Comparison of ENCODE assay signal across 23 cellular contexts in genomic region chr17:63926164-63926563, GRCh38. TPM values are rescaled to one million over a fixed set of nuclear protein-coding genes. Genes with fewer than 3 reads are reported as not detected.
DNase-seq lines count a peak whose midpoint lies in the region; ATAC-seq and TF ChIP-seq lines count a peak whose summit lies in the region.
"Had no signal": no experiment of that assay in that cellular context is flagged by ENCODE, and none has a peak within 500 bp of the region (broad histone marks: within the 10 kb centered on the region; RNA-seq: fewer than 3 reads in every experiment).

No MANE protein-coding gene starts in this region.

- no peaks in the 10 kb centered on the region for H3K36me3 ChIP-seq in DND-41 (ENCODE audit: insufficient read depth, low read length)
- no peaks in the 10 kb centered on the region for H3K36me3 ChIP-seq in colonic mucosa
- H3K36me3 ChIP-seq: MG63, SJSA1 had no signal

- H3K9ac ChIP-seq in DND-41 (ENCODE audit: low read depth, low read length) (no peak overlapping the region), colonic mucosa (ENCODE audit: low read depth in 2 of 2, low read length in 2 of 2) (no peak overlapping the region)

- H3K4me3 ChIP-seq in DND-41 (ENCODE audit: low read depth in 1 of 2, low read length in 2 of 2) (no peak overlapping the region), colonic mucosa (no peak overlapping the region)
- H3K4me3 ChIP-seq: MG63, SJSA1 had no signal

- H3K27me3 ChIP-seq in DND-41 (ENCODE audit: insufficient read depth, low read length, poor library complexity) = no peaks in the 10 kb centered on the region
- H3K27me3 ChIP-seq in colonic mucosa = no peaks in the 10 kb centered on the region
- H3K27me3 ChIP-seq: MG63, SJSA1 had no signal

- H3K4me1 Mint-ChIP-seq in memory B cell = peaks cover 49% of the 10 kb centered on the region

- DNase-seq in DND-41 = no peak
- DNase-seq in NAMALWA (ENCODE audit: low spot score) = peak; percentile 63
- no peak for DNase-seq in memory B cell (ENCODE audit: low spot score in 2 of 2)
- DNase-seq in colonic mucosa = no peak
- no peak for DNase-seq in NK-92 (lab: John Stamatoyannopoulos, UW; ENCODE audit: unreplicated experiment)
- DNase-seq in NCI-H187 (lab: John Stamatoyannopoulos, UW) = no peak
- DNase-seq: CD8-positive, alpha-beta T cell; GOT3; Kasumi-1; MG63; NCI-H1092; NCI-H146; NCI-H2029 treated with DMSO at 0.1 percent for 48 hours; NCI-H226; NCI-H510A treated with DMSO at 0.1 percent for 48 hours; NCI-H774 had no signal

- no peak overlapping the region for H3K4me2 ChIP-seq in DND-41 (ENCODE audit: insufficient read depth, low read length)

- no peaks in the 10 kb centered on the region for H3K9me3 Mint-ChIP-seq in memory B cell
- H3K9me3 Mint-ChIP-seq: CD8-positive, alpha-beta T cell had no signal

- ATAC-seq in DND-41 (ENCODE audit: insufficient read depth, low read depth) (no peak), memory B cell (ENCODE audit: low read depth) (no peak), HG03521 (IDR thresholded peaks at IDR 0.05; ENCODE audit: unreplicated experiment) (no peak)
- ATAC-seq: HCT116, Right ventricle myocardium inferior had no signal

- no peaks in the 10 kb centered on the region for H3K9me3 ChIP-seq in DND-41 (ENCODE audit: insufficient read depth, low read length, severe bottlenecking)
- H3K9me3 ChIP-seq in colonic mucosa = no peaks in the 10 kb centered on the region
- H3K9me3 ChIP-seq: MG63, SJSA1 had no signal

- peak overlapping the region; percentile 31; the same call in 1 of the 2 replicates for H2AFZ ChIP-seq in DND-41 (ENCODE audit: low read depth, low read length)

- no peak for TF ChIP-seq CTCF in DND-41 (IDR thresholded peaks at IDR 0.05; ENCODE audit: borderline replicate concordance, extremely low read depth, low read length, poor library complexity, severe bottlenecking)
- no peak for TF ChIP-seq CTCF in colonic mucosa (IDR thresholded peaks at IDR 0.05)

- intact Hi-C loops in colonic mucosa (cut with DNase I) = no loop called here

- peaks cover 24% of the 10 kb centered on the region for H3K36me3 Mint-ChIP-seq in memory B cell

- peak overlapping the region; percentile 67 for H3K4me3 Mint-ChIP-seq in memory B cell
- H3K4me3 Mint-ChIP-seq: CD8-positive, alpha-beta T cell had no signal

- H3K79me2 ChIP-seq in DND-41 (ENCODE audit: insufficient read depth, low read length) = no peaks in the 10 kb centered on the region

- peaks cover 2% of the 10 kb centered on the region; the same call in 1 of the 2 replicates for H3K4me1 ChIP-seq in DND-41 (ENCODE audit: insufficient read depth, low read length)
- H3K4me1 ChIP-seq in colonic mucosa = no peaks in the 10 kb centered on the region
- H3K4me1 ChIP-seq: SJSA1 had no signal

- peak overlapping the region; percentile 87 for H3K27ac Mint-ChIP-seq in memory B cell
- H3K27ac Mint-ChIP-seq: CD8-positive, alpha-beta T cell had no signal

- no peaks in the 10 kb centered on the region for H3K27me3 Mint-ChIP-seq in memory B cell

- no peaks in the 10 kb centered on the region for H4K20me1 ChIP-seq in DND-41 (ENCODE audit: insufficient read depth, low read length)

- no peak overlapping the region for H3K27ac ChIP-seq in DND-41 (ENCODE audit: low read length)
- H3K27ac ChIP-seq in colonic mucosa = no peak overlapping the region
- H3K27ac ChIP-seq: SJSA1 had no signal

RNA-seq across cellular contexts. Expression of gene CD79B, which starts 6.0 kb away (rescaled TPM):
- 1 to 10 TPM; 1.5 to 1.7 TPM for total RNA-seq in colonic mucosa
- total RNA-seq: Daoy, SJSA1 had no signal

RNA-seq across cellular contexts. Expression of gene GH1, which starts 7.5 kb away (rescaled TPM):
- not detected for total RNA-seq in colonic mucosa
- total RNA-seq: A673; CD8-positive, alpha-beta T cell; Daoy; Right ventricle myocardium inferior; SJSA1; T-helper 1 cell treated with Interleukin-12 subunit alpha and Interleukin-12 subunit beta and Interleukin-4 antibody, amounts not matched to agents 30 ng/mL and 1 ng/mL, for 36 hours had no signal

RNA-seq across cellular contexts. Expression of gene CSHL1, which starts 15.1 kb away (rescaled TPM):
- total RNA-seq in colonic mucosa = not detected
- total RNA-seq: A673; CD8-positive, alpha-beta T cell; Daoy; Right ventricle myocardium inferior; SJSA1; T-helper 1 cell treated with Interleukin-12 subunit alpha and Interleukin-12 subunit beta and Interleukin-4 antibody, amounts not matched to agents 30 ng/mL and 1 ng/mL, for 36 hours had no signal

RNA-seq across cellular contexts. Expression of gene CSH1, which starts 29.8 kb away (rescaled TPM):
- not detected for total RNA-seq in colonic mucosa
- total RNA-seq: A673; CD8-positive, alpha-beta T cell; Daoy; Right ventricle myocardium inferior; SJSA1; T-helper 1 cell treated with Interleukin-12 subunit alpha and Interleukin-12 subunit beta and Interleukin-4 antibody, amounts not matched to agents 30 ng/mL and 1 ng/mL, for 36 hours had no signal

RNA-seq across cellular contexts. Expression of gene GH2, which starts 44.4 kb away (rescaled TPM):
- total RNA-seq in colonic mucosa = not detected
- total RNA-seq: A673; CD8-positive, alpha-beta T cell; Daoy; Right ventricle myocardium inferior; SJSA1; T-helper 1 cell treated with Interleukin-12 subunit alpha and Interleukin-12 subunit beta and Interleukin-4 antibody, amounts not matched to agents 30 ng/mL and 1 ng/mL, for 36 hours had no signal
